8 cellular contexts compared by ENCODE assay signal in the genomic region with DNA sequence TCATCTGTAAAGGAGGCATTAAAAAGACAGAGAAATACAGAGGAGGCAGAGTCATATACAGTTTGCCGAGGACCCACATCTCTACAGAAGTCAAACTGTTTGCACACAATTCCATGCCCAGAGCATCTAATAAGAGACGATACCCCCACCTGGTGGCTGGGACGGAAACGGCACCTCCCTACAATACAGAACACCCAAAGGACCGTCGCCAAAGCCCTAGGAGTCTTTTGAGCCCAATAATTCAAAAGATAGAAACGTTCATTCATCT. TPM values are rescaled to one million over a fixed set of nuclear protein-coding genes. Genes with fewer than 3 reads are reported as not detected.
DNase-seq lines count a peak whose midpoint lies in the region; ATAC-seq and TF ChIP-seq lines count a peak whose summit lies in the region.

No MANE protein-coding gene starts in this region.

- ATAC-seq in GM19043 (IDR thresholded peaks at IDR 0.05; ENCODE audit: low read depth, unreplicated experiment), result peak; percentile 17
- peak; percentile 37 for ATAC-seq in HG03378 (IDR thresholded peaks at IDR 0.05; ENCODE audit: unreplicated experiment)
- ATAC-seq in left colon, result peak; percentile 39

- intact Hi-C loops in left colon (cut with DNase I, micrococcal nuclease), result no loop called here

- TF ChIP-seq CTCF in AG09309 (IDR thresholded peaks at IDR 0.05; ENCODE audit: control insufficient read depth, insufficient read depth, low read depth, low read length, missing control alignments), result peak; percentile 84

- DNase-seq in AG09309 (ENCODE audit: low read depth) (peak; percentile 76), NCI-H446 treated with DMSO at 0.1 percent for 48 hours (lab: John Stamatoyannopoulos, UW) (peak; percentile 92), cerebellum (ENCODE audit: low spot score) (peak; percentile 81), left colon (peak; percentile 89 to 96)
- DNase-seq in activated CD4-positive, alpha-beta T cell treated with anti-CD3 and anti-CD28 coated beads for 1 hour, result peak; percentile 85
- peak; percentile 82 to 92 for DNase-seq in stimulated activated CD4-positive, alpha-beta T cell treated with anti-CD3 and anti-CD28 coated beads, Interleukin-1b, Interleukin-23, amount 100 ng/mL, for 4 hours (ENCODE audit: low read depth in 2 of 2)

- no peak overlapping the region for H3K4me3 ChIP-seq in AG09309 (ENCODE audit: control insufficient read depth, low read depth, low read length)

RNA-seq across cellular contexts. Expression of gene PLEKHG2, which starts 0.7 kb away (rescaled TPM):
- 20.9 TPM for total RNA-seq in cerebellum
- 1 to 10 TPM; 6.2 to 9.3 TPM for total RNA-seq in left colon

RNA-seq across cellular contexts. Expression of gene ZFP36, which starts 5.1 kb away (rescaled TPM):
- total RNA-seq in cerebellum, result 1.9 TPM
- total RNA-seq in left colon, result 100 to 1,000 TPM; 152 to 391 TPM

RNA-seq across cellular contexts. Expression of gene MED29, which starts 20.6 kb away (rescaled TPM):
- 14.1 TPM for total RNA-seq in cerebellum
- total RNA-seq in left colon, result 10 to 100 TPM; 30.4 to 32.4 TPM

RNA-seq across cellular contexts. Expression of gene PAF1, which starts 20.9 kb away (rescaled TPM):
- total RNA-seq in cerebellum (18.6 TPM), left colon (10 to 100 TPM; 30.5 to 31.2 TPM)

RNA-seq across cellular contexts. Expression of gene RPS16, which starts 24.0 kb away (rescaled TPM):
- total RNA-seq in cerebellum, result 48.1 TPM
- total RNA-seq in left colon, result 1,000 to 10,000 TPM; 1,556 to 1,578 TPM

Comparison
In these comparisons a context has a peak if more than half of its experiments do, and no peak if none do; other contexts are left out.
1. RNA of gene ZFP36, which starts 5.1 kb away (total RNA-seq): 152 to 391 TPM in left colon; 1.9 TPM in cerebellum (single experiment); every median in the first group is over 10 times any median in the second.
2. Peak in every context shown above with its lines, with median percentiles within 50 percentile points of each other: DNase-seq and ATAC-seq.